8 cellular contexts compared by ENCODE assay signal in genomic region chr2:111898703-111899514, GRCh38. TPM values are rescaled to one million over a fixed set of nuclear protein-coding genes. Genes with fewer than 3 reads are reported as not detected.
DNase-seq lines count a peak whose midpoint lies in the region; ATAC-seq, FAIRE-seq and TF ChIP-seq lines count a peak whose summit lies in the region.

No MANE protein-coding gene starts in this region.

- no peaks in the 10 kb centered on the region for H3K36me3 ChIP-seq in MM.1S (replicated peaks; ENCODE audit: insufficient read depth, low read length)
- H3K36me3 ChIP-seq in small intestine (ENCODE audit: control insufficient read depth in 2 of 2, insufficient read depth in 2 of 2, low read length in 2 of 2) = no peaks in the 10 kb centered on the region

- in situ Hi-C loops in GM13977 (cut with MboI; ENCODE audit: low pct_unique_long_range_greater_than_20kb, low sequenced_read_pairs, unreplicated experiment) = loop anchor here (25.0 kb wide), 2 partner anchors 363 to 688 kb away; partner anchors contain the start of genes CHCHD5 and ZC3H8

- no peaks in the 10 kb centered on the region for H3K9me3 Mint-ChIP-seq in activated naive CD8-positive, alpha-beta T cell treated with anti-CD3 and anti-CD28 coated beads, Interleukin-2, amount 10 ng/mL, durations not matched to agents 7 days and 5 days

- H3K27me3 Mint-ChIP-seq in activated naive CD8-positive, alpha-beta T cell treated with anti-CD3 and anti-CD28 coated beads, Interleukin-2, amount 10 ng/mL, durations not matched to agents 7 days and 5 days = peaks cover 49% of the 10 kb centered on the region

- H3K9me3 ChIP-seq in MM.1S (replicated peaks; ENCODE audit: insufficient read depth, low read length) (no peaks in the 10 kb centered on the region), small intestine (ENCODE audit: control insufficient read depth, low read depth) (no peaks in the 10 kb centered on the region)

- H3K4me1 ChIP-seq in MM.1S (ENCODE audit: low read length) = peaks cover 17% of the 10 kb centered on the region
- H3K4me1 ChIP-seq in small intestine (ENCODE audit: control insufficient read depth in 2 of 2, insufficient read depth in 1 of 2, low read depth in 1 of 2, low read length in 1 of 2) = no peaks in the 10 kb centered on the region

- peak overlapping the region; percentile 94 for H3K4me3 ChIP-seq in MM.1S (ENCODE audit: low read length)
- peak overlapping the region; percentile 80 for H3K4me3 ChIP-seq in iPS-11a (ENCODE audit: low read depth, low read length)
- H3K4me3 ChIP-seq in small intestine (ENCODE audit: low read depth in 1 of 2, low read length in 2 of 2) = peak overlapping the region; percentile 61 to 88

- peaks cover 20% of the 10 kb centered on the region for H3F3A ChIP-seq in MM.1S (ENCODE audit: insufficient read depth, low read length)

- no peak for FAIRE-seq in small intestine (lab: Jason Lieb, UNC)

- H3K9me2 ChIP-seq in MM.1S (replicated peaks; ENCODE audit: insufficient read depth, low read length) = no peaks in the 10 kb centered on the region

- H3K9ac ChIP-seq in MM.1S (ENCODE audit: low read length) = peak overlapping the region; percentile 75

- peak overlapping the region; percentile 33; the same call in 1 of the 2 replicates for H3K27ac ChIP-seq in MM.1S (ENCODE audit: low read length)
- H3K27ac ChIP-seq in small intestine (ENCODE audit: low read depth in 1 of 2, low read length in 1 of 2) = peak overlapping the region; percentile 43 to 69

- H3K27me3 ChIP-seq in MM.1S (replicated peaks; ENCODE audit: insufficient read depth, low read length) (no peaks in the 10 kb centered on the region), small intestine (ENCODE audit: control insufficient read depth in 2 of 2, insufficient read depth in 2 of 2, low read length in 2 of 2) (no peaks in the 10 kb centered on the region)

- TF ChIP-seq CTCF in GM13977 (IDR thresholded peaks at IDR 0.05; ENCODE audit: extremely low read depth, insufficient read depth, missing control alignments) (no peak), MM.1S (IDR thresholded peaks at IDR 0.05; ENCODE audit: low read length) (no peak)

- peak overlapping the region; percentile 80 for H3K4me2 ChIP-seq in MM.1S (ENCODE audit: low read depth, low read length)

- peaks cover 47% of the 10 kb centered on the region for H3K79me2 ChIP-seq in MM.1S (ENCODE audit: low read length)

- DNase-seq in GM13977 (ENCODE audit: low spot score) (peak; percentile 35), MM.1S (peak; percentile 31), small intestine (peak; percentile 30), COLO829 (ENCODE audit: low spot score) (no peak), COR-L47 (lab: John Stamatoyannopoulos, UW) (no peak), NCI-H2107 (lab: John Stamatoyannopoulos, UW) (no peak)
- DNase-seq in activated naive CD8-positive, alpha-beta T cell treated with anti-CD3 and anti-CD28 coated beads, Interleukin-2, amount 10 ng/mL, durations not matched to agents 7 days and 5 days = peak; percentile 51

- H3K36me3 Mint-ChIP-seq in activated naive CD8-positive, alpha-beta T cell treated with anti-CD3 and anti-CD28 coated beads, Interleukin-2, amount 10 ng/mL, durations not matched to agents 7 days and 5 days = no peaks in the 10 kb centered on the region

- peaks cover 10% of the 10 kb centered on the region for H3K4me1 Mint-ChIP-seq in activated naive CD8-positive, alpha-beta T cell treated with anti-CD3 and anti-CD28 coated beads, Interleukin-2, amount 10 ng/mL, durations not matched to agents 7 days and 5 days

- H3K4me3 Mint-ChIP-seq in activated naive CD8-positive, alpha-beta T cell treated with anti-CD3 and anti-CD28 coated beads, Interleukin-2, amount 10 ng/mL, durations not matched to agents 7 days and 5 days = peak overlapping the region; percentile 70

- no peak overlapping the region for H3K27ac Mint-ChIP-seq in activated naive CD8-positive, alpha-beta T cell treated with anti-CD3 and anti-CD28 coated beads, Interleukin-2, amount 10 ng/mL, durations not matched to agents 7 days and 5 days

- H4K20me1 ChIP-seq in MM.1S (ENCODE audit: insufficient read depth, low read length) = no peaks in the 10 kb centered on the region

- peak overlapping the region; percentile 96 for H2AFZ ChIP-seq in MM.1S (ENCODE audit: low read length)

- 0 to 1% (median 1%) methylated on average over 59 to 70 of the region's 70 CpGs for WGBS in small intestine, 3 donors

- POLR2A ChIA-PET in activated naive CD8-positive, alpha-beta T cell treated with anti-CD3 and anti-CD28 coated beads, Interleukin-2, amount 10 ng/mL, durations not matched to agents 7 days and 5 days (lab: Charles Lee) = interaction anchor here (0.7 to 1.3 kb wide), 2 partner anchors 15 to 304 kb away, joined by 3 to 4 read pairs; partner anchors contain the start of gene ANAPC1

- peak; percentile 18 for ATAC-seq in activated naive CD8-positive, alpha-beta T cell treated with anti-CD3 and anti-CD28 coated beads, Interleukin-2, amount 10 ng/mL, durations not matched to agents 7 days and 5 days (ENCODE audit: low read depth)

RNA-seq across cellular contexts. Expression of gene MERTK, which starts 0.5 kb away (rescaled TPM):
- under 1 TPM; 0.74 to 0.89 TPM for total RNA-seq in activated naive CD8-positive, alpha-beta T cell treated with anti-CD3 and anti-CD28 coated beads, Interleukin-2, amount 10 ng/mL, durations not matched to agents 7 days and 5 days
- polyA plus RNA-seq in small intestine = 1 to 10 TPM; 4.1 to 9.8 (median 4.9) TPM

RNA-seq across cellular contexts. Expression of gene ANAPC1, which starts 14.9 kb away (rescaled TPM):
- total RNA-seq in activated naive CD8-positive, alpha-beta T cell treated with anti-CD3 and anti-CD28 coated beads, Interleukin-2, amount 10 ng/mL, durations not matched to agents 7 days and 5 days = 10 to 100 TPM; 55.9 to 58.8 TPM
- polyA plus RNA-seq in small intestine = 10 to 100 TPM in 1 of 3 donors, 1 to 10 TPM in 2; 2.4 to 11.5 (median 5.4) TPM

Comparison
In these comparisons a context has a peak if more than half of its experiments do, and no peak if none do; other contexts are left out.
1. DNase-seq: peak in GM13977 (single experiment), MM.1S (single experiment), activated naive CD8-positive, alpha-beta T cell treated with anti-CD3 and anti-CD28 coated beads, Interleukin-2, amount 10 ng/mL, durations not matched to agents 7 days and 5 days (single experiment) and small intestine (single experiment); none in COLO829 (single experiment), COR-L47 (single experiment) and NCI-H2107 (single experiment).
2. Peak in every context shown above with its lines, with median percentiles within 50 percentile points of each other: H3K4me3 ChIP-seq.